In genomic region chr2:165401285-165401852, GRCh38 we compare ENCODE assay signal across 8 cellular contexts.
DNase-seq lines count a peak whose midpoint lies in the region; ATAC-seq, FAIRE-seq and TF ChIP-seq lines count a peak whose summit lies in the region.

No MANE protein-coding gene starts in this region.

- peak; percentile 67 for TF ChIP-seq CTCF in cardiac muscle cell (IDR thresholded peaks at IDR 0.05; ENCODE audit: low read depth, low read length)

- H3K9me3 ChIP-seq in cardiac muscle cell (ENCODE audit: low read depth), result no peaks in the 10 kb centered on the region
- H3K9me3 ChIP-seq in right cardiac atrium (ENCODE audit: control insufficient read depth, low read length), result no peaks in the 10 kb centered on the region

- ATAC-seq in right cardiac atrium (no peak), HG02588 (IDR thresholded peaks at IDR 0.05; ENCODE audit: unreplicated experiment) (peak; percentile 51)

- H3K36me3 ChIP-seq in cardiac muscle cell, result no peaks in the 10 kb centered on the region

- DNase-seq in cardiac muscle cell (ENCODE audit: low read depth in 1 of 2, low spot score in 1 of 2) (peak; percentile 81 to 89), right cardiac atrium (no peak), NCI-H146 treated with DMSO at 0.1 percent for 48 hours (lab: John Stamatoyannopoulos, UW; ENCODE audit: unreplicated experiment) (peak; percentile 34), germinal center (ENCODE audit: low spot score) (peak; percentile 7), skeletal muscle cell (ENCODE audit: low read depth) (peak; percentile 42)
- DNase-seq in activated CD8-positive, alpha-beta memory T cell treated with anti-CD3 and anti-CD28 coated beads for 24 hours, result no peak

- peak; percentile 95 for FAIRE-seq in TTC549 (lab: Jason Lieb, UNC)

- intact Hi-C loops in right cardiac atrium (cut with DNase I), result loop anchor here in 3 of 4 donors (2.0 to 10.0 kb wide), 4 partner anchors 296 to 473 kb away; no protein-coding TSS in a partner anchor

- WGBS in right cardiac atrium, result 1% methylated on average over 5 of the region's 5 CpGs

- H3K4me3 ChIP-seq in cardiac muscle cell (no peak overlapping the region), right cardiac atrium (ENCODE audit: low read length) (no peak overlapping the region), skeletal muscle cell (ENCODE audit: low read depth, low read length) (no peak overlapping the region)

- H3K4me1 ChIP-seq in cardiac muscle cell (ENCODE audit: low read depth), result no peaks in the 10 kb centered on the region
- no peaks in the 10 kb centered on the region for H3K4me1 ChIP-seq in right cardiac atrium (ENCODE audit: control insufficient read depth, insufficient read depth, low read length)

- peaks cover 10% of the 10 kb centered on the region for H3K27me3 ChIP-seq in cardiac muscle cell
- H3K27me3 ChIP-seq in right cardiac atrium (ENCODE audit: control insufficient read depth, insufficient read depth), result no peaks in the 10 kb centered on the region

- H3K27ac ChIP-seq in cardiac muscle cell (no peak overlapping the region), right cardiac atrium (ENCODE audit: low read length) (no peak overlapping the region)

Comparison
In these comparisons a context has a peak if more than half of its experiments do, and no peak if none do; other contexts are left out.
1. DNase-seq: peak in cardiac muscle cell (2 of 2), NCI-H146 treated with DMSO at 0.1 percent for 48 hours (single experiment), germinal center (single experiment) and skeletal muscle cell (single experiment); none in right cardiac atrium (0 of 3) and activated CD8-positive, alpha-beta memory T cell treated with anti-CD3 and anti-CD28 coated beads for 24 hours (single experiment).